13 cellular contexts compared by ENCODE assay signal in genomic region chr14:101774006-101774755, GRCh38. TPM values are rescaled to one million over a fixed set of nuclear protein-coding genes. Genes with fewer than 3 reads are reported as not detected.
A peak's percentile ranks its signal among the peaks of the same experiment; 100 is the strongest.
DNase-seq lines count a peak whose midpoint lies in the region; ATAC-seq and TF ChIP-seq lines count a peak whose summit lies in the region.
"Had no signal": no experiment of that assay in that cellular context is flagged by ENCODE, and none has a peak within 500 bp of the region (broad histone marks: within the 10 kb centered on the region; RNA-seq: fewer than 3 reads in every experiment).

No MANE protein-coding gene starts in this region.

- no peaks in the 10 kb centered on the region for H3K9me3 ChIP-seq in Loucy (ENCODE audit: insufficient read depth, low read depth, low read length)
- no peaks in the 10 kb centered on the region for H3K9me3 ChIP-seq in adrenal gland (replicated peaks in 1 of 3)
- H3K9me3 ChIP-seq in naive thymus-derived CD4-positive, alpha-beta T cell (ENCODE audit: control insufficient read depth in 2 of 3, low read length in 3 of 3): no peaks in the 10 kb centered on the region
- no peaks in the 10 kb centered on the region for H3K9me3 ChIP-seq in left lung
- H3K9me3 ChIP-seq: esophagus squamous epithelium, right lobe of liver, SJSA1, thyroid gland had no signal

- H3K9me3 Mint-ChIP-seq in naive thymus-derived CD4-positive, alpha-beta T cell: no peaks in the 10 kb centered on the region

- H3K4me1 Mint-ChIP-seq in naive thymus-derived CD4-positive, alpha-beta T cell: peaks cover 18 to 41% (median 35%) of the 10 kb centered on the region in 7 donors

- in situ Hi-C loops in KBM-7 (cut with MboI; ENCODE audit: low pct_unique_long_range_greater_than_20kb, low sequenced_read_pairs): no loop called here

- no peak for ATAC-seq in naive thymus-derived CD4-positive, alpha-beta T cell
- no peak for ATAC-seq in HG03280 (IDR thresholded peaks at IDR 0.05; ENCODE audit: unreplicated experiment)
- no peak for ATAC-seq in HG03025 (IDR thresholded peaks at IDR 0.05; ENCODE audit: low FRiP score, unreplicated experiment)
- no peak for ATAC-seq in left lung
- ATAC-seq: right lobe of liver had no signal

- peaks cover 0 to 8% (median 0%) of the 10 kb centered on the region in 5 donors for H3K27me3 Mint-ChIP-seq in naive thymus-derived CD4-positive, alpha-beta T cell

- CTCF ChIA-PET in naive thymus-derived CD4-positive, alpha-beta T cell (lab: Charles Lee): interaction anchor here (1.2 to 1.5 kb wide), 3 partner anchors 10 to 67 kb away, joined by 3 read pairs; no protein-coding TSS in a partner anchor

- no peaks in the 10 kb centered on the region for H3F3A ChIP-seq in Loucy (ENCODE audit: low read depth)

- H4K20me1 ChIP-seq in Loucy (ENCODE audit: insufficient read depth, low read length, poor library complexity, severe bottlenecking): no peaks in the 10 kb centered on the region

- peak; percentile 79 for DNase-seq in DMS 273 treated with DMSO at 0.1 percent for 48 hours (lab: John Stamatoyannopoulos, UW)
- DNase-seq in adrenal gland: peak in 3 of 7 donors; percentile 15 to 50 (median 19)
- DNase-seq in naive thymus-derived CD4-positive, alpha-beta T cell: no peak
- DNase-seq in KBM-7: no peak
- no peak for DNase-seq in left lung
- DNase-seq: esophagus squamous epithelium, NCI-H446, right lobe of liver, thyroid gland had no signal

- H3K27ac Mint-ChIP-seq in naive thymus-derived CD4-positive, alpha-beta T cell: peak overlapping the region in 6 of 9 donors; percentile 14 to 70 (median 28)

- H3K36me3 Mint-ChIP-seq in naive thymus-derived CD4-positive, alpha-beta T cell: peaks cover 3 to 18% (median 7%) of the 10 kb centered on the region in 5 donors

- H3K36me3 ChIP-seq in Loucy (ENCODE audit: insufficient read depth, low read length): no peaks in the 10 kb centered on the region
- H3K36me3 ChIP-seq in adrenal gland (replicated peaks in 1 of 2): no peaks in the 10 kb centered on the region
- no peaks in the 10 kb centered on the region for H3K36me3 ChIP-seq in naive thymus-derived CD4-positive, alpha-beta T cell (ENCODE audit: control insufficient read depth in 2 of 3, insufficient read depth in 3 of 3, low read length in 3 of 3)
- no peaks in the 10 kb centered on the region for H3K36me3 ChIP-seq in left lung
- H3K36me3 ChIP-seq: esophagus squamous epithelium, right lobe of liver, SJSA1, thyroid gland had no signal

- H3K27ac ChIP-seq in adrenal gland (peak overlapping the region in 4 of 5 donors; percentile 11 to 76 (median 60)), left lung (no peak overlapping the region)
- no peak overlapping the region for H3K27ac ChIP-seq in naive thymus-derived CD4-positive, alpha-beta T cell (ENCODE audit: low read depth, low read length)
- H3K27ac ChIP-seq: esophagus squamous epithelium, right lobe of liver, SJSA1, thyroid gland had no signal

- H3K79me2 ChIP-seq in Loucy (ENCODE audit: insufficient read depth, low read length): no peaks in the 10 kb centered on the region

- no peaks in the 10 kb centered on the region for H3K9me2 ChIP-seq in Loucy (replicated peaks; ENCODE audit: low read depth, low read length)

- TF ChIP-seq CTCF in Loucy (conservative IDR thresholded peaks at IDR 0.05; ENCODE audit: low read length) (no peak), adrenal gland (IDR thresholded peaks at IDR 0.05) (no peak), left lung (IDR thresholded peaks at IDR 0.05) (no peak)

- no peak overlapping the region for H3K4me3 ChIP-seq in Loucy (ENCODE audit: low read length, poor library complexity, severe bottlenecking)
- no peak overlapping the region for H3K4me3 ChIP-seq in adrenal gland
- no peak overlapping the region for H3K4me3 ChIP-seq in naive thymus-derived CD4-positive, alpha-beta T cell (ENCODE audit: low read length)
- H3K4me3 ChIP-seq in left lung: no peak overlapping the region
- H3K4me3 ChIP-seq: esophagus squamous epithelium, right lobe of liver, SJSA1, thyroid gland had no signal

- no peak overlapping the region for H2AFZ ChIP-seq in Loucy (ENCODE audit: low read length)

- intact Hi-C loops in adrenal gland (cut with DNase I): loop anchor here (10.0 kb wide), 1 partner anchor 111 kb away; no protein-coding TSS in a partner anchor
- intact Hi-C loops in naive thymus-derived CD4-positive, alpha-beta T cell (cut with micrococcal nuclease): loop anchor here in 1 of 2 donors (5.0 kb wide), 1 partner anchor 118 kb away; no protein-coding TSS in a partner anchor
- intact Hi-C loops in left lung (cut with DNase I): loop anchor here in 1 of 2 donors (10.0 kb wide), 2 partner anchors 111 to 181 kb away; no protein-coding TSS in a partner anchor

- H3K4me2 ChIP-seq in Loucy (ENCODE audit: low read depth, low read length, poor library complexity, severe bottlenecking): peak overlapping the region; percentile 13

- H3K4me3 Mint-ChIP-seq in naive thymus-derived CD4-positive, alpha-beta T cell: no peak overlapping the region

- POLR2A ChIA-PET in naive thymus-derived CD4-positive, alpha-beta T cell (lab: Charles Lee): interaction anchor here (0.9 to 1.1 kb wide), 5 partner anchors 11 to 66 kb away, joined by 3 to 4 read pairs (median 3); no protein-coding TSS in a partner anchor

- 57 to 70% (median 62%) methylated on average over 7 of the region's 7 CpGs for WGBS in adrenal gland, 4 donors

- H3K4me1 ChIP-seq in Loucy (ENCODE audit: insufficient read depth, low read length, poor library complexity, severe bottlenecking): peaks cover 23% of the 10 kb centered on the region
- H3K4me1 ChIP-seq in adrenal gland (replicated peaks in 1 of 2): peaks cover 8 to 10% of the 10 kb centered on the region in 2 donors
- no peaks in the 10 kb centered on the region for H3K4me1 ChIP-seq in naive thymus-derived CD4-positive, alpha-beta T cell (ENCODE audit: control insufficient read depth in 2 of 2, insufficient read depth in 2 of 2, low read length in 2 of 2)
- no peaks in the 10 kb centered on the region for H3K4me1 ChIP-seq in left lung
- H3K4me1 ChIP-seq: right lobe of liver, SJSA1, thyroid gland had no signal

- no peak for TF ChIP-seq POLR2A in adrenal gland (IDR thresholded peaks at IDR 0.05)

- H3K27me3 ChIP-seq in Loucy (ENCODE audit: insufficient read depth, low read length, poor library complexity, severe bottlenecking): no peaks in the 10 kb centered on the region
- H3K27me3 ChIP-seq in adrenal gland: no peaks in the 10 kb centered on the region
- H3K27me3 ChIP-seq in naive thymus-derived CD4-positive, alpha-beta T cell (ENCODE audit: control insufficient read depth in 2 of 2, insufficient read depth in 2 of 2, low read length in 2 of 2): no peaks in the 10 kb centered on the region
- peaks cover 0 to 6% of the 10 kb centered on the region in 2 donors for H3K27me3 ChIP-seq in left lung
- H3K27me3 ChIP-seq: esophagus squamous epithelium, right lobe of liver, thyroid gland had no signal

- H3K9ac ChIP-seq in Loucy (ENCODE audit: low read depth, low read length, poor library complexity, severe bottlenecking): no peak overlapping the region

RNA-seq across cellular contexts. Expression of gene PPP2R5C, which starts 12.7 kb away (rescaled TPM):
- total RNA-seq in adrenal gland (100 to 1,000 TPM in 6 of 8 donors, 10 to 100 TPM in 2; 66.5 to 216 (median 153) TPM), left lung (100 to 1,000 TPM; 146 to 176 TPM)
- 100 to 1,000 TPM; 105 to 143 (median 128) TPM for polyA plus RNA-seq in adrenal gland
- 100 to 1,000 TPM; 266 to 449 (median 405) TPM for total RNA-seq in naive thymus-derived CD4-positive, alpha-beta T cell
- 100 to 1,000 TPM; 155 to 181 TPM for polyA plus RNA-seq in naive thymus-derived CD4-positive, alpha-beta T cell

Comparison
In these comparisons a context has a peak if more than half of its experiments do, and no peak if none do; other contexts are left out.
1. H3K27ac ChIP-seq: peak in adrenal gland (4 of 5); none in naive thymus-derived CD4-positive, alpha-beta T cell (single experiment) and left lung (0 of 2).